In the genomic region with DNA sequence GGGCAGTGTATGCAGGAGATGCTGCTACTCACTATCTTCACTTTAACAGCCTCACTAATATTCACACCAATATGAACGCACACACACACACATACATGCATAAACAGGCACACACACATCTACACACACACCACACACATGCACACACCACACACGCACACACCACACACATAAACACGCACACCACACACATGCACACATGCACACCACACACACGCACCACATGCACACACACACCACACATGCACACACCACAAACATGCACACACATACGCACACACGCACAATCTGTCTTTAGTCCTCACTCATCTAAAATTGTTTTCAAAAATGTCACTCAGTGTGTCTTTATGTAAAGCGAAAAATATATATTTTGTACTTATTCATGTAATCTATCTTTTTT, we compare ENCODE assay signal across 33 cellular contexts.
"Had no signal": no experiment of that assay in that cellular context is flagged by ENCODE, and none has a peak within 500 bp of the region (broad histone marks: within the 10 kb centered on the region; RNA-seq: fewer than 3 reads in every experiment).

No MANE protein-coding gene starts in this region.

- H3K27me3 ChIP-seq: adrenal gland, body of pancreas, Peyer's patch had no signal

- H3K27ac Mint-ChIP-seq: activated B cell treated with CpG ODN at 0.5 μM for 24 hours; activated CD4-positive, alpha-beta memory T cell treated with anti-CD3 and anti-CD28 coated beads for 36 hours; activated naive CD4-positive, alpha-beta T cell treated with anti-CD3 and anti-CD28 coated beads for 36 hours; activated naive CD4-positive, alpha-beta T cell treated with anti-CD3 and anti-CD28 coated beads, Interleukin-2, amount 50 U/mL, for 72 hours; activated T-helper 1 cell treated with anti-CD3 and anti-CD28 coated beads, Interleukin-12 subunit alpha, Interleukin-12 subunit beta, Interleukin-2, Interleukin-4 antibody, amounts not matched to agents 30 ng/mL and 10 ng/mL and 1 ng/mL, durations not matched to agents 14 hours and 24 hours and 36 hours; T-cell had no signal

- H3K4me3 Mint-ChIP-seq: activated B cell treated with CpG ODN at 0.5 μM for 24 hours; activated CD4-positive, alpha-beta memory T cell treated with anti-CD3 and anti-CD28 coated beads for 36 hours; activated naive CD4-positive, alpha-beta T cell treated with anti-CD3 and anti-CD28 coated beads for 36 hours; activated T-cell treated with anti-CD3 and anti-CD28 coated beads, Interleukin-2, amount 50 U/mL, for 4 hours; activated T-helper 1 cell treated with anti-CD3 and anti-CD28 coated beads, Interleukin-12 subunit alpha, Interleukin-12 subunit beta, Interleukin-2, Interleukin-4 antibody, amounts not matched to agents 30 ng/mL and 10 ng/mL and 1 ng/mL, durations not matched to agents 14 hours and 24 hours and 36 hours; central memory CD8-positive, alpha-beta T cell; T-cell had no signal

- H3K36me3 ChIP-seq: adrenal gland, Peyer's patch had no signal

- H3K27me3 Mint-ChIP-seq: activated B cell treated with CpG ODN at 0.5 μM for 24 hours had no signal

- ATAC-seq: activated naive CD4-positive, alpha-beta T cell treated with anti-CD3 and anti-CD28 coated beads, Interleukin-2, amount 50 U/mL, for 72 hours; activated T-cell treated with anti-CD3 and anti-CD28 coated beads, Interleukin-2, amount 50 U/mL, for 4 hours; body of pancreas; PC-3; SK-N-SH treated with all-trans-retinoic acid at 6 μM for 48 hours; T-cell had no signal

- H3K4me3 ChIP-seq: adrenal gland, body of pancreas, Peyer's patch had no signal

- H3K4me1 Mint-ChIP-seq: activated B cell treated with CpG ODN at 0.5 μM for 24 hours; central memory CD8-positive, alpha-beta T cell had no signal

- H3K9me3 ChIP-seq: adrenal gland, body of pancreas, Peyer's patch had no signal

- DNase-seq: activated B cell treated with CpG ODN at 0.5 μM for 24 hours; activated CD4-positive, alpha-beta memory T cell treated with anti-CD3 and anti-CD28 coated beads for 36 hours; activated CD4-positive, alpha-beta T cell treated with anti-CD3 and anti-CD28 coated beads for 4 hours; activated CD4-positive, alpha-beta T cell treated with anti-CD3 and anti-CD28 coated beads, Interleukin-2, amount 50 U/mL, for 1 hour; activated CD4-positive, CD25-positive, alpha-beta regulatory T cell treated with anti-CD3 and anti-CD28 coated beads, Interleukin-2, amount 50 U/mL, for 72 hours; activated CD8-positive, alpha-beta memory T cell treated with anti-CD3 and anti-CD28 coated beads, Interleukin-2, amount 50 U/mL, for 4 hours; activated gamma-delta T cell treated with Interleukin-2 at 50 U/mL for 16 hours; activated naive CD4-positive, alpha-beta T cell treated with anti-CD3 and anti-CD28 coated beads for 36 hours; activated T-cell treated with anti-CD3 and anti-CD28 coated beads for 4 hours; activated T-cell treated with anti-CD3 and anti-CD28 coated beads, Interleukin-2, amount 50 U/mL, for 4 hours; adrenal gland; body of pancreas; NCI-H1092 treated with DMSO at 0.1 percent for 48 hours; NCI-H1417; NCI-H146; NCI-H187; NCI-H2029 treated with DMSO at 0.1 percent for 48 hours; NCI-H2107; NCI-H2171 treated with DMSO at 0.1 percent for 48 hours; NCI-H345; NK-92 treated with Interleukin-12 subunit alpha and Interleukin-12 subunit beta, amount 100 ng/mL, for 24 hours; PC-3; Peyer's patch; RPMI8226; SIG-M5; T-cell; T-helper 2 cell; T-helper 9 cell had no signal

- H3K27ac ChIP-seq: adrenal gland, body of pancreas, Peyer's patch, VCaP had no signal

- H3K4me1 ChIP-seq: adrenal gland, body of pancreas, Peyer's patch had no signal

- H3K36me3 Mint-ChIP-seq: activated CD4-positive, alpha-beta memory T cell treated with anti-CD3 and anti-CD28 coated beads for 36 hours; activated naive CD4-positive, alpha-beta T cell treated with anti-CD3 and anti-CD28 coated beads, Interleukin-2, amount 50 U/mL, for 72 hours; T-cell had no signal

- H3K9me3 Mint-ChIP-seq: activated B cell treated with CpG ODN at 0.5 μM for 24 hours; activated CD4-positive, alpha-beta memory T cell treated with anti-CD3 and anti-CD28 coated beads for 36 hours; activated naive CD4-positive, alpha-beta T cell treated with anti-CD3 and anti-CD28 coated beads for 36 hours; activated naive CD4-positive, alpha-beta T cell treated with anti-CD3 and anti-CD28 coated beads, Interleukin-2, amount 50 U/mL, for 72 hours; activated T-cell treated with anti-CD3 and anti-CD28 coated beads, Interleukin-2, amount 50 U/mL, for 4 hours; activated T-helper 1 cell treated with anti-CD3 and anti-CD28 coated beads, Interleukin-12 subunit alpha, Interleukin-12 subunit beta, Interleukin-2, Interleukin-4 antibody, amounts not matched to agents 30 ng/mL and 10 ng/mL and 1 ng/mL, durations not matched to agents 14 hours and 24 hours and 36 hours; central memory CD8-positive, alpha-beta T cell; T-cell had no signal
